Comparison of ENCODE assay signal across 11 cellular contexts in the genomic region with DNA sequence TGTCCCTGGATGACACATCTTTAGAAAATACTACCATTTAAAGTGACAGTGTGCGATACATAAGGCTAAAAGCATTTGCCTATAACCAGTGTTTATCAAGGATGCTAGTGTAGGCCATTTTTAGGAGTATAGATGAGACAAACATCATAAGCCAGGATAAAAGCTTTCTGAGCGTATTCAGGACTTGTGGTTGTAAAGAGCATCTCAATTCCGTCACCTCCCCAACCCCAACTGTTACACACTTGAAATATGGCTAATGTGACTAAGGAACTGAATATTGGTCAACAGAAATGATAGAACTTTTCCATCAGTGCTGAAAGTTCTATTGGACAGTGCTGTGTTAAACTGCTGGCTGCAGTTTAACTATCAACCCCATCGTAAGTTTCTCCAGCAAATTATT. TPM values are rescaled to one million over a fixed set of nuclear protein-coding genes. Genes with fewer than 3 reads are reported as not detected.
A peak's percentile ranks its signal among the peaks of the same experiment; 100 is the strongest.
DNase-seq lines count a peak whose midpoint lies in the region; ATAC-seq and TF ChIP-seq lines count a peak whose summit lies in the region.
"Had no signal": no experiment of that assay in that cellular context is flagged by ENCODE, and none has a peak within 500 bp of the region (broad histone marks: within the 10 kb centered on the region; RNA-seq: fewer than 3 reads in every experiment).

No MANE protein-coding gene starts in this region.

- peaks cover 16% of the 10 kb centered on the region for H3K36me3 Mint-ChIP-seq in central memory CD8-positive, alpha-beta T cell (ENCODE audit: insufficient read depth)
- peaks cover 34% of the 10 kb centered on the region for H3K36me3 Mint-ChIP-seq in nephron progenitor cell (ENCODE audit: low read depth)

- POLR2A ChIA-PET in BJ (lab: Charles Lee), result no interaction called here

- H3K27ac Mint-ChIP-seq in central memory CD8-positive, alpha-beta T cell (ENCODE audit: low read depth), result no peak overlapping the region
- H3K27ac Mint-ChIP-seq in nephron progenitor cell, result no peak overlapping the region

- peak overlapping the region; percentile 81; the same call in 1 of the 2 replicates for H3K27ac ChIP-seq in KMS-11

- DNase-seq in BJ (ENCODE audit: low read depth), result no peak
- DNase-seq in central memory CD8-positive, alpha-beta T cell (ENCODE audit: low spot score in 2 of 2), result no peak
- no peak for DNase-seq in nephron progenitor cell
- no peak for DNase-seq in SW480 (ENCODE audit: low spot score)
- DNase-seq in central memory CD4-positive, alpha-beta T cell, result no peak
- DNase-seq: activated CD4-positive, alpha-beta T cell treated with anti-CD3 and anti-CD28 coated beads, Interleukin-2, amount 50 U/mL, for 1 hour; DMS79 treated with DMSO at 0.1 percent for 48 hours; stimulated activated CD8-positive, alpha-beta memory T cell treated with anti-CD3 and anti-CD28 coated beads, Interleukin-4, amount 100 ng/mL, for 48 hours had no signal

- ATAC-seq in central memory CD8-positive, alpha-beta T cell (replicated peaks; ENCODE audit: extremely low read depth, poor library complexity, severe bottlenecking), result no peak
- ATAC-seq in HG03097 (IDR thresholded peaks at IDR 0.05; ENCODE audit: low FRiP score, unreplicated experiment) (no peak), GM21717 (IDR thresholded peaks at IDR 0.05; ENCODE audit: unreplicated experiment) (no peak)

- H3K4me2 ChIP-seq in KMS-11, result peak overlapping the region; percentile 75

- peak overlapping the region; percentile 86 for H3K4me3 Mint-ChIP-seq in central memory CD8-positive, alpha-beta T cell
- H3K4me3 Mint-ChIP-seq in nephron progenitor cell, result peak overlapping the region; percentile 15

- H3K27me3 Mint-ChIP-seq in central memory CD8-positive, alpha-beta T cell, result no peaks in the 10 kb centered on the region
- no peaks in the 10 kb centered on the region for H3K27me3 Mint-ChIP-seq in nephron progenitor cell (ENCODE audit: low read depth, poor library complexity)

- peaks cover 89% of the 10 kb centered on the region for H3K79me2 ChIP-seq in KMS-11 (ENCODE audit: insufficient read depth, low read depth)

- CTCF ChIA-PET in BJ (lab: Yijun Ruan, JAX), result interaction anchor here (1.0 kb wide), 1 partner anchor 350 kb away, joined by 3 read pairs; no protein-coding TSS in a partner anchor

- H4K20me1 ChIP-seq in KMS-11 (ENCODE audit: insufficient read depth), result no peaks in the 10 kb centered on the region

- no peaks in the 10 kb centered on the region for H3K9me3 Mint-ChIP-seq in central memory CD8-positive, alpha-beta T cell
- H3K9me3 Mint-ChIP-seq in nephron progenitor cell, result no peaks in the 10 kb centered on the region

- H3K4me3 ChIP-seq in BJ (ENCODE audit: low read depth, low read length) (peak overlapping the region; percentile 65), KMS-11 (IDR thresholded peaks at IDR 0.05; ENCODE audit: insufficient read depth, low read depth, low read length) (no peak overlapping the region)

- no peaks in the 10 kb centered on the region for H3K27me3 ChIP-seq in BJ (ENCODE audit: control insufficient read depth, insufficient read depth, low read length)
- no peaks in the 10 kb centered on the region for H3K27me3 ChIP-seq in KMS-11 (ENCODE audit: insufficient read depth, low read depth)

- peaks cover 72% of the 10 kb centered on the region for H3K4me1 Mint-ChIP-seq in central memory CD8-positive, alpha-beta T cell
- peaks cover 55% of the 10 kb centered on the region for H3K4me1 Mint-ChIP-seq in nephron progenitor cell

- H3K36me3 ChIP-seq in BJ (ENCODE audit: control insufficient read depth, insufficient read depth, low read length), result peaks cover 13% of the 10 kb centered on the region
- no peaks in the 10 kb centered on the region for H3K36me3 ChIP-seq in KMS-11 (ENCODE audit: insufficient read depth)

- peaks cover 71% of the 10 kb centered on the region for H3K4me1 ChIP-seq in KMS-11 (ENCODE audit: low read depth, poor library complexity, severe bottlenecking)

- no peak for TF ChIP-seq CTCF in BJ (IDR thresholded peaks at IDR 0.05; ENCODE audit: insufficient read depth, low read depth, low read length)
- no peak for TF ChIP-seq CTCF in KMS-11 (conservative IDR thresholded peaks at IDR 0.05; ENCODE audit: low read depth, low read length)
- no peak for TF ChIP-seq CTCF in nephron progenitor cell (IDR thresholded peaks at IDR 0.05)

- H3K9ac ChIP-seq in KMS-11, result 0 out of 2 replicates have a peak overlapping the region, but pooled peaks have one; percentile 9

- H2AFZ ChIP-seq in KMS-11 (ENCODE audit: low read depth), result no peak overlapping the region

RNA-seq across cellular contexts. Expression of a gene that starts 4.5 kb away (rescaled TPM):
- polyA plus RNA-seq in BJ (2011; rRNA removed), result 33.3 and 47.0 TPM in 2 replicates
- 61.0 and 66.9 TPM in 2 replicates for polyA minus RNA-seq in BJ (2011; rRNA and poly(A)+ RNA removed)
